Comparison of ENCODE assay signal across 16 cellular contexts in genomic region chr13:76637651-76638111, GRCh38.
DNase-seq lines count a peak whose midpoint lies in the region; ATAC-seq lines count a peak whose summit lies in the region.
"Had no signal": no experiment of that assay in that cellular context is flagged by ENCODE, and none has a peak within 500 bp of the region (broad histone marks: within the 10 kb centered on the region; RNA-seq: fewer than 3 reads in every experiment).

No MANE protein-coding gene starts in this region.

- peak; percentile 15 for DNase-seq in AG20443 (ENCODE audit: low spot score)
- DNase-seq in NCI-H1694 treated with DMSO at 0.1 percent for 48 hours (lab: John Stamatoyannopoulos, UW) = peak; percentile 98
- peak; percentile 56 for DNase-seq in dermis blood vessel endothelial cell
- DNase-seq in lung microvascular endothelial cell (ENCODE audit: low read depth in 2 of 2) = peak; percentile 4 to 68
- DNase-seq in NCI-H1092 (lab: John Stamatoyannopoulos, UW) = no peak
- DNase-seq in stimulated activated CD4-positive, alpha-beta T cell treated with anti-CD3 and anti-CD28 coated beads, Interleukin-15, amount 100 ng/mL, for 24 hours = no peak
- DNase-seq: CD8-positive, alpha-beta memory T cell; kidney glomerular epithelial cell; MG63; NCI-H2029 treated with DMSO at 0.1 percent for 48 hours; RPMI8226; T-helper 1 cell had no signal

- ATAC-seq in HG03571 (IDR thresholded peaks at IDR 0.05; ENCODE audit: unreplicated experiment) (no peak), HG03342 (IDR thresholded peaks at IDR 0.05; ENCODE audit: unreplicated experiment) (no peak)
- ATAC-seq: A549, WTC11 had no signal

Comparison
In these comparisons a context has a peak if more than half of its experiments do, and no peak if none do; other contexts are left out.
1. DNase-seq: peak in AG20443 (single experiment), NCI-H1694 treated with DMSO at 0.1 percent for 48 hours (single experiment), dermis blood vessel endothelial cell (single experiment) and lung microvascular endothelial cell (2 of 2); none in NCI-H1092 (single experiment) and stimulated activated CD4-positive, alpha-beta T cell treated with anti-CD3 and anti-CD28 coated beads, Interleukin-15, amount 100 ng/mL, for 24 hours (single experiment).